17 cellular contexts compared by ENCODE assay signal in genomic region chr2:105824446-105824845, GRCh38.
DNase-seq lines count a peak whose midpoint lies in the region; ATAC-seq, FAIRE-seq and TF ChIP-seq lines count a peak whose summit lies in the region.
"Had no signal": no experiment of that assay in that cellular context is flagged by ENCODE, and none has a peak within 500 bp of the region (broad histone marks: within the 10 kb centered on the region; RNA-seq: fewer than 3 reads in every experiment).

No MANE protein-coding gene starts in this region.

- H3K27me3 ChIP-seq in CD4-positive, alpha-beta T cell (ENCODE audit: control insufficient read depth, insufficient read depth, low read length): no peaks in the 10 kb centered on the region
- H3K27me3 ChIP-seq in GM12878 (replicated peaks in 1 of 2; ENCODE audit: control insufficient read depth in 2 of 2, insufficient read depth in 2 of 2, low read length in 1 of 2): no peaks in the 10 kb centered on the region
- no peaks in the 10 kb centered on the region for H3K27me3 ChIP-seq in body of pancreas
- H3K27me3 ChIP-seq: testis had no signal

- no peaks in the 10 kb centered on the region for H3K27me3 Mint-ChIP-seq in CD4-positive, alpha-beta T cell
- H3K27me3 Mint-ChIP-seq in natural killer cell treated with Interleukin-12 subunit alpha and Interleukin-12 subunit beta and Interleukin-15 and Interleukin-18, amount 100 ng/mL, for 72 hours: no peaks in the 10 kb centered on the region

- no peaks in the 10 kb centered on the region for H3K9me3 ChIP-seq in CD4-positive, alpha-beta T cell (ENCODE audit: control insufficient read depth, low read length)
- H3K9me3 ChIP-seq in GM12878 (replicated peaks; ENCODE audit: control insufficient read depth, insufficient read depth, low read length): no peaks in the 10 kb centered on the region
- H3K9me3 ChIP-seq in body of pancreas: no peaks in the 10 kb centered on the region
- H3K9me3 ChIP-seq: testis had no signal

- RAD21 ChIA-PET in GM12878 (lab: Charles Lee; ENCODE audit: unreplicated experiment): no interaction called here

- SMC1A ChIA-PET in GM12878 (lab: Charles Lee; ENCODE audit: uncharacterized antibody, unreplicated experiment): interaction anchor here (1.0 to 1.1 kb wide), 2 partner anchors 14 to 78 kb away, joined by 3 read pairs; no protein-coding TSS in a partner anchor

- no peak for TF ChIP-seq CTCF in CD4-positive, alpha-beta T cell (IDR thresholded peaks at IDR 0.05)
- TF ChIP-seq CTCF in GM12878 (IDR thresholded peaks at IDR 0.05 in 2 of 3, conservative IDR thresholded peaks at IDR 0.05 in 1 of 3; ENCODE audit: control insufficient read depth in 2 of 3, extremely low read depth in 1 of 3, insufficient read depth in 1 of 3, low read depth in 3 of 3, low read length in 3 of 3): no peak
- TF ChIP-seq CTCF in body of pancreas (IDR thresholded peaks at IDR 0.05): no peak

- peaks cover 7% of the 10 kb centered on the region for H3K79me2 ChIP-seq in GM12878 (ENCODE audit: control insufficient read depth, insufficient read depth, low read length)

- no peak overlapping the region for H3K27ac ChIP-seq in CD4-positive, alpha-beta T cell (ENCODE audit: low read depth, low read length)
- H3K27ac ChIP-seq in GM12878 (ENCODE audit: control insufficient read depth, insufficient read depth): no peak overlapping the region
- H3K27ac ChIP-seq in body of pancreas: no peak overlapping the region
- H3K27ac ChIP-seq: testis had no signal

- POLR2A ChIA-PET in CD4-positive, alpha-beta T cell (lab: Charles Lee): no interaction called here
- POLR2A ChIA-PET in GM12878 (lab: Charles Lee): no interaction called here

- H3K9me3 Mint-ChIP-seq in CD4-positive, alpha-beta T cell: peaks cover 10% of the 10 kb centered on the region
- no peaks in the 10 kb centered on the region for H3K9me3 Mint-ChIP-seq in natural killer cell treated with Interleukin-12 subunit alpha and Interleukin-12 subunit beta and Interleukin-15 and Interleukin-18, amount 100 ng/mL, for 72 hours

- H3K27ac Mint-ChIP-seq in CD4-positive, alpha-beta T cell: peak overlapping the region; percentile 81
- peak overlapping the region; percentile 15 to 87 for H3K27ac Mint-ChIP-seq in natural killer cell treated with Interleukin-12 subunit alpha and Interleukin-12 subunit beta and Interleukin-15 and Interleukin-18, amount 100 ng/mL, for 72 hours
- H3K27ac Mint-ChIP-seq: mesothelial cell of epicardium had no signal

- BruUV-seq in GM12878 (replicated peaks; lab: Mats Ljungman, UMichigan): no TSS peak

- H3K36me3 ChIP-seq in GM12878 (ENCODE audit: control insufficient read depth in 2 of 2, insufficient read depth in 2 of 2, low read length in 1 of 2) (no peaks in the 10 kb centered on the region; a peak in 1 of 4 replicates), body of pancreas (replicated peaks in 1 of 2; ENCODE audit: insufficient read depth in 1 of 2, low read depth in 2 of 2) (no peaks in the 10 kb centered on the region)

- DNase-seq in CD4-positive, alpha-beta T cell: no peak
- no peak for DNase-seq in GM12878 (ENCODE audit: low read depth, low spot score)
- no peak for DNase-seq in natural killer cell treated with Interleukin-12 subunit alpha and Interleukin-12 subunit beta and Interleukin-15 and Interleukin-18, amount 100 ng/mL, for 72 hours (ENCODE audit: low spot score)
- no peak for DNase-seq in NCI-H2107 (lab: John Stamatoyannopoulos, UW)
- no peak for DNase-seq in NCI-H524 treated with DMSO at 0.1 percent for 48 hours (lab: John Stamatoyannopoulos, UW)
- DNase-seq in body of pancreas: no peak
- DNase-seq: activated CD4-positive, CD25-positive, alpha-beta regulatory T cell; AML-193; amniotic stem cell; GF-D8; kidney glomerular epithelial cell; NCI-H146; NCI-H446; stimulated activated CD4-positive, alpha-beta T cell treated with anti-CD3 and anti-CD28 coated beads, Interleukin-2, amount 100 ng/mL, for 48 hours; testis had no signal

- no peak for TF ChIP-seq POLR2A in GM12878 (IDR thresholded peaks at IDR 0.05; ENCODE audit: low read depth, low read length)
- no peak for TF ChIP-seq POLR2A in body of pancreas (IDR thresholded peaks at IDR 0.05)

- no peaks in the 10 kb centered on the region for H4K20me1 ChIP-seq in GM12878 (ENCODE audit: control insufficient read depth, insufficient read depth)

- H3K4me2 ChIP-seq in GM12878 (ENCODE audit: control insufficient read depth, insufficient read depth): no peak overlapping the region

- TF ChIP-seq EP300 in GM12878 (IDR thresholded peaks at IDR 0.05; ENCODE audit: borderline replicate concordance in 1 of 2, control insufficient read depth in 1 of 2, low read depth in 2 of 2, low read length in 2 of 2): no peak

- peaks cover 95% of the 10 kb centered on the region for H3K36me3 Mint-ChIP-seq in CD4-positive, alpha-beta T cell (ENCODE audit: low read depth)
- peaks cover 7% of the 10 kb centered on the region for H3K36me3 Mint-ChIP-seq in natural killer cell treated with Interleukin-12 subunit alpha and Interleukin-12 subunit beta and Interleukin-15 and Interleukin-18, amount 100 ng/mL, for 72 hours

- in situ Hi-C loops in GM12878 (cut with MboI): no loop called here

- H3K4me1 ChIP-seq in GM12878 (ENCODE audit: control insufficient read depth, insufficient read depth, low read length): peaks cover 13% of the 10 kb centered on the region; the same call in 1 of the 2 replicates
- peaks cover 17% of the 10 kb centered on the region for H3K4me1 ChIP-seq in body of pancreas

- no peak overlapping the region for H2AFZ ChIP-seq in GM12878 (ENCODE audit: control insufficient read depth, low read depth, low read length)

- H3K4me3 ChIP-seq in GM12878 (no peak overlapping the region), body of pancreas (no peak overlapping the region)
- H3K4me3 ChIP-seq: testis had no signal

- H3K9ac ChIP-seq in GM12878 (ENCODE audit: control insufficient read depth, insufficient read depth, low read length): no peak overlapping the region

- H3K4me1 Mint-ChIP-seq in CD4-positive, alpha-beta T cell (ENCODE audit: low read depth): peaks cover 86% of the 10 kb centered on the region
- peaks cover 58 to 62% of the 10 kb centered on the region in 2 donors for H3K4me1 Mint-ChIP-seq in natural killer cell treated with Interleukin-12 subunit alpha and Interleukin-12 subunit beta and Interleukin-15 and Interleukin-18, amount 100 ng/mL, for 72 hours (ENCODE audit: low read depth in 2 of 2)

- no peak for ATAC-seq in CD4-positive, alpha-beta T cell (ENCODE audit: poor library complexity)
- peak; percentile 35 for ATAC-seq in GM19351 (IDR thresholded peaks at IDR 0.05; ENCODE audit: unreplicated experiment)
- no peak for ATAC-seq in GM12878
- no peak for ATAC-seq in natural killer cell treated with Interleukin-12 subunit alpha and Interleukin-12 subunit beta and Interleukin-15 and Interleukin-18, amount 100 ng/mL, for 72 hours
- no peak for ATAC-seq in body of pancreas

- intact Hi-C loops in CD4-positive, alpha-beta T cell (cut with DNase I, micrococcal nuclease): no loop called here
- intact Hi-C loops in GM12878 (cut with micrococcal nuclease; ENCODE audit: unreplicated experiment): no loop called here
- intact Hi-C loops in body of pancreas (cut with DNase I): no loop called here

- no peak for FAIRE-seq in GM12878 (lab: Jason Lieb, UNC)

- 25% methylated on average over 9 of the region's 9 CpGs for WGBS in GM12878 (ENCODE audit: insufficient coverage, insufficient replicate concordance, low lambda C conversion rate, missing lambda C conversion rate)
- 79 to 84% methylated on average over 9 of the region's 9 CpGs for WGBS in body of pancreas, 2 donors

- peak overlapping the region; percentile 23 for H3K4me3 Mint-ChIP-seq in CD4-positive, alpha-beta T cell
- H3K4me3 Mint-ChIP-seq in natural killer cell treated with Interleukin-12 subunit alpha and Interleukin-12 subunit beta and Interleukin-15 and Interleukin-18, amount 100 ng/mL, for 72 hours: no peak overlapping the region
- H3K4me3 Mint-ChIP-seq: mesothelial cell of epicardium had no signal

- no peak for TF ChIP-seq RAD21 in GM12878 (IDR thresholded peaks at IDR 0.05; ENCODE audit: insufficient read depth, low read depth, low read length)

- CTCF ChIA-PET in CD4-positive, alpha-beta T cell (lab: Charles Lee): no interaction called here
- CTCF ChIA-PET in GM12878 (lab: Yijun Ruan, JAX): no interaction called here

TF ChIP-seq in GM12878, 131 proteins besides CTCF, POLR2A, EP300 and RAD21:
- TF ChIP-seq EED (IDR thresholded peaks at IDR 0.05; ENCODE audit: low read depth) (peak; percentile 35; the same call in 1 of the 2 replicates), EGR1 (IDR thresholded peaks at IDR 0.05; ENCODE audit: borderline replicate concordance in 1 of 2, low read depth in 2 of 2, low read length in 2 of 2) (peak in 1 of 2 experiments; percentile 47; a peak in 1 of 3 replicates), DPF2 (IDR thresholded peaks at IDR 0.05) (no peak)
